15 cellular contexts compared by ENCODE assay signal in genomic region chr12:116927244-116927940, GRCh38. TPM values are rescaled to one million over a fixed set of nuclear protein-coding genes. Genes with fewer than 3 reads are reported as not detected.
"Had no signal": no experiment of that assay in that cellular context is flagged by ENCODE, and none has a peak within 500 bp of the region (broad histone marks: within the 10 kb centered on the region; RNA-seq: fewer than 3 reads in every experiment).

No MANE protein-coding gene starts in this region.

- H3K9me3 ChIP-seq: left lung, neutrophil, right atrium auricular region had no signal

- H3K9me3 Mint-ChIP-seq: activated CD4-positive, alpha-beta T cell treated with anti-CD3 and anti-CD28 coated beads, Interleukin-2, amount 10 ng/mL, durations not matched to agents 7 days and 5 days; activated naive CD4-positive, alpha-beta T cell treated with anti-CD3 and anti-CD28 coated beads, Interleukin-2, amount 50 U/mL, for 72 hours; activated T-helper 2 cell treated with anti-CD3 and anti-CD28 coated beads, Interferon-gamma antibody, Interleukin-2, Interleukin-4, amounts not matched to agents 10 μg/mL and 5 μg/mL and 100 μg/mL, durations not matched to agents 14 hours and 24 hours and 36 hours; immature natural killer cell had no signal

- H3K27me3 Mint-ChIP-seq: activated CD4-positive, alpha-beta T cell treated with anti-CD3 and anti-CD28 coated beads, Interleukin-2, amount 10 ng/mL, durations not matched to agents 7 days and 5 days; T-helper 17 cell had no signal

- H3K4me3 Mint-ChIP-seq: activated CD4-positive, alpha-beta T cell treated with anti-CD3 and anti-CD28 coated beads, Interleukin-2, amount 10 ng/mL, durations not matched to agents 7 days and 5 days; mesothelial cell of epicardium; T-helper 17 cell had no signal

- ATAC-seq: activated naive CD4-positive, alpha-beta T cell treated with anti-CD3 and anti-CD28 coated beads, Interleukin-2, amount 50 U/mL, for 72 hours; left lung; T-helper 17 cell had no signal

- H3K36me3 ChIP-seq: neutrophil had no signal

- H3K27ac Mint-ChIP-seq: activated naive CD4-positive, alpha-beta T cell treated with anti-CD3 and anti-CD28 coated beads, Interleukin-2, amount 50 U/mL, for 72 hours; activated T-helper 2 cell treated with anti-CD3 and anti-CD28 coated beads, Interferon-gamma antibody, Interleukin-2, Interleukin-4, amounts not matched to agents 10 μg/mL and 5 μg/mL and 100 μg/mL, durations not matched to agents 14 hours and 24 hours and 36 hours; immature natural killer cell; mesothelial cell of epicardium; T-helper 17 cell had no signal

- DNase-seq: activated CD4-positive, alpha-beta T cell treated with anti-CD3 and anti-CD28 coated beads, Interleukin-2, amount 10 ng/mL, durations not matched to agents 7 days and 5 days; activated CD4-positive, CD25-positive, alpha-beta regulatory T cell; amygdala; cerebellar nuclear complex; dermis blood vessel endothelial cell; immature natural killer cell; left lung; posterior cingulate gyrus; T-helper 17 cell had no signal

- H3K27ac ChIP-seq: left lung, neutrophil had no signal

- H3K4me3 ChIP-seq: left lung, right atrium auricular region, smooth muscle cell had no signal

- H3K27me3 ChIP-seq: left lung, neutrophil, right atrium auricular region had no signal

RNA-seq across cellular contexts. Expression of gene HRK, which starts 46.2 kb away (rescaled TPM):
- total RNA-seq: activated CD4-positive, alpha-beta T cell treated with anti-CD3 and anti-CD28 coated beads, Interleukin-2, amount 10 ng/mL, durations not matched to agents 7 days and 5 days; activated naive CD4-positive, alpha-beta T cell treated with anti-CD3 and anti-CD28 coated beads, Interleukin-2, amount 50 U/mL, for 72 hours; activated T-helper 2 cell treated with anti-CD3 and anti-CD28 coated beads, Interferon-gamma antibody, Interleukin-2, Interleukin-4, amounts not matched to agents 10 μg/mL and 5 μg/mL and 100 μg/mL, durations not matched to agents 14 hours and 24 hours and 36 hours; dermis blood vessel endothelial cell had no signal
- polyA plus RNA-seq: immature natural killer cell, smooth muscle cell had no signal
